ENCODE assay signal across 19 cellular contexts in the genomic region with DNA sequence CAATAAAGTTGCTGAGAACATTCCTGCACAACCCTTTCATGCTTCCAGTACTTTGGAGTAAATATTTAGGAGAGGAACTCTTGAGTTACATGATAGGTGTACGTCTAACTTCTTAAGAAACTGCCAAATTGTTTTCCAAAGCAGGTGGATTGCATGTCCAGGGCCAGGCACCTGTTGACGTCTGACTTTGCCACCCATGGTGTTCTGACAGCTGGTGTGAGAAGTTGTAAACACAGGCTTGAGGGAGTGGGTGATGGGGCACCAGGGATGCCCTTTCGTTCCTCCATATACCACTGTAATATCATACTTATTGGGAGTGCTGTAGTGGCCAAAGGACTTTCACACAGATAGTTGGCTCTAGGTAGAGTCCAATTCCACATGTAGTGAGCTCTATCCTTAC.
"Had no signal": no experiment of that assay in that cellular context is flagged by ENCODE, and none has a peak within 500 bp of the region (broad histone marks: within the 10 kb centered on the region; RNA-seq: fewer than 3 reads in every experiment).

No MANE protein-coding gene starts in this region.

- H3K9me3 ChIP-seq: left lung, mucosa of descending colon, sigmoid colon, spleen, testis, tibial artery had no signal

- H3K27ac ChIP-seq: dorsolateral prefrontal cortex, left lung, neural progenitor cell, parathyroid adenoma, sigmoid colon, skin epidermis, spleen, testis, tibial artery had no signal

- DNase-seq: dorsolateral prefrontal cortex; effector CD4-positive, alpha-beta T cell; head of caudate nucleus; left lung; mesenchymal stem cell; mucosa of descending colon; naive thymus-derived CD4-positive, alpha-beta T cell; right cardiac atrium; sigmoid colon; spleen; stimulated activated CD4-positive, alpha-beta T cell treated with anti-CD3 and anti-CD28 coated beads, Interleukin-4, amount 100 ng/mL, for 4 hours; stimulated activated naive CD8-positive, alpha-beta T cell treated with anti-CD3 and anti-CD28 coated beads, Interleukin-15, Interleukin-2, amounts not matched to agents 100 U/mL and 50 U/mL, for 24 hours; substantia nigra; testis; tibial artery had no signal

- ATAC-seq: left lung; mucosa of descending colon; naive thymus-derived CD4-positive, alpha-beta T cell; right cardiac atrium; stimulated activated memory B cell treated with anti-CD40 and anti-IgM and Interleukin-4, amounts not matched to agents 10 μg/mL and 1 μg/mL and 100 μg/mL, for 72 hours; stimulated activated naive CD8-positive, alpha-beta T cell treated with anti-CD3 and anti-CD28 coated beads, Interleukin-15, Interleukin-2, amounts not matched to agents 100 U/mL and 50 U/mL, for 24 hours had no signal

- H3K79me2 ChIP-seq: parathyroid adenoma had no signal

- H3K36me3 ChIP-seq: left lung, neural progenitor cell, sigmoid colon, spleen, tibial artery had no signal

- H3K4me1 ChIP-seq: neural progenitor cell, parathyroid adenoma, testis had no signal

- H2AFZ ChIP-seq: neural progenitor cell, parathyroid adenoma had no signal

- H3K27me3 ChIP-seq: left lung, neural progenitor cell, sigmoid colon, spleen, testis, tibial artery had no signal

- H3K4me2 ChIP-seq: neural progenitor cell had no signal

- H3K4me3 ChIP-seq: dorsolateral prefrontal cortex, left lung, mucosa of descending colon, neural progenitor cell, sigmoid colon, skin epidermis, spleen, testis, tibial artery had no signal

- H3K9ac ChIP-seq: neural progenitor cell, parathyroid adenoma had no signal
